32 cellular contexts compared by ENCODE assay signal in genomic region chr10:129418826-129419225, GRCh38.
"Had no signal": no experiment of that assay in that cellular context is flagged by ENCODE, and none has a peak within 500 bp of the region (broad histone marks: within the 10 kb centered on the region; RNA-seq: fewer than 3 reads in every experiment).

No MANE protein-coding gene starts in this region.

- H3K27me3 Mint-ChIP-seq: activated CD4-positive, alpha-beta T cell treated with anti-CD3 and anti-CD28 coated beads, Interleukin-2, amount 10 ng/mL, durations not matched to agents 24 days and 14 days had no signal

- H3K9ac ChIP-seq: SK-N-SH had no signal

- H3K27ac Mint-ChIP-seq: activated CD4-positive, alpha-beta T cell treated with anti-CD3 and anti-CD28 coated beads, Interleukin-2, amount 10 ng/mL, durations not matched to agents 24 days and 14 days; activated CD8-positive, alpha-beta T cell treated with anti-CD3 and anti-CD28 coated beads for 36 hours; activated naive CD4-positive, alpha-beta T cell treated with anti-CD3 and anti-CD28 coated beads, Interleukin-2, amount 50 U/mL, for 24 hours; activated naive CD8-positive, alpha-beta T cell treated with anti-CD3 and anti-CD28 coated beads, Interleukin-2, amount 10 ng/mL, durations not matched to agents 7 days and 5 days; activated T-cell treated with anti-CD3 and anti-CD28 coated beads, Interleukin-2, amount 50 U/mL, for 72 hours; activated T-helper 17 cell treated with anti-CD3 and anti-CD28 coated beads, Interleukin-2, amount 50 U/mL, for 72 hours; T-helper 1 cell treated with Interleukin-12 subunit alpha and Interleukin-12 subunit beta and Interleukin-4 antibody, amounts not matched to agents 30 μg/mL and 1 μg/mL, for 36 hours; T-helper 2 cell treated with Interferon-gamma antibody and Interleukin-4, amounts not matched to agents 5 μg/mL and 100 μg/mL, for 36 hours had no signal

- H3K4me2 ChIP-seq: SK-N-SH had no signal

- H3K9me3 Mint-ChIP-seq: activated CD4-positive, alpha-beta T cell treated with anti-CD3 and anti-CD28 coated beads, Interleukin-2, amount 10 ng/mL, durations not matched to agents 24 days and 14 days; activated CD8-positive, alpha-beta T cell treated with anti-CD3 and anti-CD28 coated beads for 36 hours; activated naive CD4-positive, alpha-beta T cell treated with anti-CD3 and anti-CD28 coated beads, Interleukin-2, amount 50 U/mL, for 24 hours; activated naive CD8-positive, alpha-beta T cell treated with anti-CD3 and anti-CD28 coated beads, Interleukin-2, amount 10 ng/mL, durations not matched to agents 7 days and 5 days; activated T-cell treated with anti-CD3 and anti-CD28 coated beads, Interleukin-2, amount 50 U/mL, for 72 hours; activated T-helper 17 cell treated with anti-CD3 and anti-CD28 coated beads, Interleukin-2, amount 50 U/mL, for 72 hours; T-helper 1 cell treated with Interleukin-12 subunit alpha and Interleukin-12 subunit beta and Interleukin-4 antibody, amounts not matched to agents 30 μg/mL and 1 μg/mL, for 36 hours; T-helper 2 cell treated with Interferon-gamma antibody and Interleukin-4, amounts not matched to agents 5 μg/mL and 100 μg/mL, for 36 hours had no signal

- DNase-seq: activated CD4-positive, alpha-beta T cell treated with anti-CD3 and anti-CD28 coated beads, Interleukin-2, amount 10 ng/mL, durations not matched to agents 24 days and 14 days; activated CD4-positive, alpha-beta T cell treated with anti-CD3 and anti-CD28 coated beads, Interleukin-2, amount 50 U/mL, for 4 hours; activated CD8-positive, alpha-beta T cell treated with anti-CD3 and anti-CD28 coated beads for 36 hours; activated effector memory CD4-positive, alpha-beta T cell treated with anti-CD3 and anti-CD28 coated beads, Interleukin-2, amount 50 U/mL, for 16 hours; activated naive CD4-positive, alpha-beta T cell; activated naive CD8-positive, alpha-beta T cell treated with anti-CD3 and anti-CD28 coated beads, Interleukin-2, amount 10 ng/mL, durations not matched to agents 7 days and 5 days; activated T-cell treated with anti-CD3 and anti-CD28 coated beads, Interleukin-2, amount 50 U/mL, for 1 hour; activated T-cell treated with anti-CD3 and anti-CD28 coated beads, Interleukin-2, amount 50 U/mL, for 72 hours; amygdala; Karpas-422; KBM-7; NCI-H1105; NCI-H1436; NCI-H1694; NCI-H2029; NCI-H345; NCI-H526; NCI-H748 treated with DMSO at 0.1 percent for 48 hours; NK-92 treated with Interleukin-12 subunit alpha and Interleukin-12 subunit beta, amount 100 ng/mL, for 24 hours; PC-3; Peyer's patch; RPMI8226; SHP77 treated with DMSO at 0.1 percent for 48 hours; SK-N-SH had no signal

- H3K4me1 ChIP-seq: ascending aorta, Peyer's patch, SJSA1 had no signal

- H3K4me3 Mint-ChIP-seq: activated CD4-positive, alpha-beta T cell treated with anti-CD3 and anti-CD28 coated beads, Interleukin-2, amount 10 ng/mL, durations not matched to agents 24 days and 14 days; activated CD8-positive, alpha-beta T cell treated with anti-CD3 and anti-CD28 coated beads for 36 hours; activated naive CD4-positive, alpha-beta T cell treated with anti-CD3 and anti-CD28 coated beads, Interleukin-2, amount 50 U/mL, for 24 hours; activated naive CD8-positive, alpha-beta T cell treated with anti-CD3 and anti-CD28 coated beads, Interleukin-2, amount 10 ng/mL, durations not matched to agents 7 days and 5 days; activated T-cell treated with anti-CD3 and anti-CD28 coated beads, Interleukin-2, amount 50 U/mL, for 72 hours; activated T-helper 17 cell treated with anti-CD3 and anti-CD28 coated beads, Interleukin-2, amount 50 U/mL, for 72 hours; T-helper 1 cell treated with Interleukin-12 subunit alpha and Interleukin-12 subunit beta and Interleukin-4 antibody, amounts not matched to agents 30 μg/mL and 1 μg/mL, for 36 hours; T-helper 2 cell treated with Interferon-gamma antibody and Interleukin-4, amounts not matched to agents 5 μg/mL and 100 μg/mL, for 36 hours had no signal

- H3K27me3 ChIP-seq: ascending aorta, cardiac muscle cell, Peyer's patch, SJSA1 had no signal

- H3K4me1 Mint-ChIP-seq: activated CD4-positive, alpha-beta T cell treated with anti-CD3 and anti-CD28 coated beads, Interleukin-2, amount 10 ng/mL, durations not matched to agents 24 days and 14 days; activated naive CD4-positive, alpha-beta T cell treated with anti-CD3 and anti-CD28 coated beads, Interleukin-2, amount 50 U/mL, for 24 hours; activated naive CD8-positive, alpha-beta T cell treated with anti-CD3 and anti-CD28 coated beads, Interleukin-2, amount 10 ng/mL, durations not matched to agents 7 days and 5 days; activated T-helper 17 cell treated with anti-CD3 and anti-CD28 coated beads, Interleukin-2, amount 50 U/mL, for 72 hours had no signal

- H3K4me3 ChIP-seq: ascending aorta, cardiac muscle cell, Peyer's patch, SJSA1 had no signal

- FAIRE-seq: TTC549 had no signal

- H3K9me3 ChIP-seq: ascending aorta, Peyer's patch, SJSA1, SK-N-SH had no signal

- H3K27ac ChIP-seq: ascending aorta, cardiac muscle cell, Peyer's patch, SJSA1 had no signal

- H3K36me3 ChIP-seq: ascending aorta, cardiac muscle cell, Peyer's patch, SJSA1 had no signal

- H3K36me3 Mint-ChIP-seq: activated naive CD4-positive, alpha-beta T cell treated with anti-CD3 and anti-CD28 coated beads, Interleukin-2, amount 50 U/mL, for 24 hours; activated naive CD8-positive, alpha-beta T cell treated with anti-CD3 and anti-CD28 coated beads, Interleukin-2, amount 10 ng/mL, durations not matched to agents 7 days and 5 days had no signal
